ENCODE assay signal across 8 cellular contexts in genomic region chr3:127690106-127690505, GRCh38. TPM values are rescaled to one million over a fixed set of nuclear protein-coding genes. Genes with fewer than 3 reads are reported as not detected.
A peak's percentile ranks its signal among the peaks of the same experiment; 100 is the strongest.
DNase-seq lines count a peak whose midpoint lies in the region; ATAC-seq and TF ChIP-seq lines count a peak whose summit lies in the region.

No MANE protein-coding gene starts in this region.

- H3K4me1 ChIP-seq in ACC112 (ENCODE audit: control insufficient read depth, insufficient read depth, low read length, unreplicated experiment) = peaks cover 15% of the 10 kb centered on the region
- peaks cover 28% of the 10 kb centered on the region for H3K4me1 ChIP-seq in NT2/D1 (ENCODE audit: insufficient read depth, insufficient read length)
- H3K4me1 ChIP-seq in CD4-positive, alpha-beta memory T cell (ENCODE audit: insufficient read depth, low read length) = no peaks in the 10 kb centered on the region

- CTCF ChIA-PET in CD4-positive, alpha-beta memory T cell (lab: Charles Lee; ENCODE audit: partially characterized antibody) = no interaction called here

- H3K4me3 Mint-ChIP-seq in mesothelial cell of epicardium = no peak overlapping the region
- no peak overlapping the region for H3K4me3 Mint-ChIP-seq in CD4-positive, alpha-beta memory T cell

- H3K27me3 Mint-ChIP-seq in mesothelial cell of epicardium (ENCODE audit: low read depth) = no peaks in the 10 kb centered on the region
- peaks cover 0 to 1% of the 10 kb centered on the region in 2 donors for H3K27me3 Mint-ChIP-seq in CD4-positive, alpha-beta memory T cell

- H3K27me3 ChIP-seq in ACC112 (ENCODE audit: insufficient read depth, low read length) (no peaks in the 10 kb centered on the region), NT2/D1 (ENCODE audit: insufficient read depth, insufficient read length) (no peaks in the 10 kb centered on the region)
- H3K27me3 ChIP-seq in CD4-positive, alpha-beta memory T cell (ENCODE audit: insufficient read depth, low read length) = no peaks in the 10 kb centered on the region

- no peaks in the 10 kb centered on the region for H3K79me2 ChIP-seq in ACC112 (ENCODE audit: control insufficient read depth, insufficient read depth, low read length, unreplicated experiment)

- peak overlapping the region; percentile 93 for H3K27ac Mint-ChIP-seq in mesothelial cell of epicardium
- H3K27ac Mint-ChIP-seq in CD4-positive, alpha-beta memory T cell = no peak overlapping the region

- H3K9me3 ChIP-seq in NT2/D1 (ENCODE audit: insufficient read depth, low read length) = no peaks in the 10 kb centered on the region
- no peaks in the 10 kb centered on the region for H3K9me3 ChIP-seq in CD4-positive, alpha-beta memory T cell (ENCODE audit: control insufficient read depth in 1 of 2, low read length in 2 of 2)

- peak overlapping the region; percentile 65 for H2AFZ ChIP-seq in ACC112 (ENCODE audit: low read length, unreplicated experiment)

- intact Hi-C loops in CD4-positive, alpha-beta memory T cell (cut with micrococcal nuclease) = loop anchor here (5.0 kb wide), 1 partner anchor 98 kb away; the partner anchor contains the start of gene TPRA1

- peak overlapping the region; percentile 69 for H3K27ac ChIP-seq in ACC112 (ENCODE audit: low read depth, low read length)
- H3K27ac ChIP-seq in CD4-positive, alpha-beta memory T cell (ENCODE audit: low read depth, low read length) = no peak overlapping the region

- no peaks in the 10 kb centered on the region for H3K9me3 Mint-ChIP-seq in mesothelial cell of epicardium
- no peaks in the 10 kb centered on the region for H3K9me3 Mint-ChIP-seq in CD4-positive, alpha-beta memory T cell

- H3K36me3 ChIP-seq in ACC112 (ENCODE audit: insufficient read depth, low read length) (no peaks in the 10 kb centered on the region), NT2/D1 (ENCODE audit: insufficient read depth, insufficient read length, low read length) (no peaks in the 10 kb centered on the region)
- H3K36me3 ChIP-seq in CD4-positive, alpha-beta memory T cell (ENCODE audit: insufficient read depth, low read length) = no peaks in the 10 kb centered on the region

- H3K4me3 ChIP-seq in ACC112 (ENCODE audit: low read depth, low read length) (no peak overlapping the region), NT2/D1 (ENCODE audit: insufficient read length, low read depth) (no peak overlapping the region)
- H3K4me3 ChIP-seq in CD4-positive, alpha-beta memory T cell (ENCODE audit: low read length in 2 of 2) = no peak overlapping the region

- no peak overlapping the region for H3K9ac ChIP-seq in NT2/D1 (ENCODE audit: insufficient read length, low read depth)

- POLR2A ChIA-PET in CD4-positive, alpha-beta memory T cell (lab: Charles Lee; ENCODE audit: partially characterized antibody) = no interaction called here

- peaks cover 13% of the 10 kb centered on the region for H3K4me1 Mint-ChIP-seq in mesothelial cell of epicardium
- no peaks in the 10 kb centered on the region for H3K4me1 Mint-ChIP-seq in CD4-positive, alpha-beta memory T cell

- ATAC-seq in esophagus mucosa = peak; percentile 5
- no peak for ATAC-seq in HG03469 (IDR thresholded peaks at IDR 0.05; ENCODE audit: unreplicated experiment)
- no peak for ATAC-seq in HG03442 (IDR thresholded peaks at IDR 0.05; ENCODE audit: unreplicated experiment)

- no peaks in the 10 kb centered on the region for H3K36me3 Mint-ChIP-seq in mesothelial cell of epicardium
- no peaks in the 10 kb centered on the region for H3K36me3 Mint-ChIP-seq in CD4-positive, alpha-beta memory T cell

- DNase-seq in NT2/D1 (ENCODE audit: low read depth, low spot score) (peak; percentile 39), mesothelial cell of epicardium (ENCODE audit: low spot score in 2 of 2, unreplicated experiment in 2 of 2) (no peak), NCI-H526 treated with DMSO at 0.1 percent for 48 hours (lab: John Stamatoyannopoulos, UW) (no peak)
- DNase-seq in CD4-positive, alpha-beta memory T cell = no peak

- no peak for TF ChIP-seq CTCF in mesothelial cell of epicardium (IDR thresholded peaks at IDR 0.05; ENCODE audit: unreplicated experiment)

RNA-seq across cellular contexts. Expression of gene ABTB1, which starts 17.4 kb away (rescaled TPM):
- total RNA-seq in esophagus mucosa = 6.4 TPM
- total RNA-seq in mesothelial cell of epicardium = 15.9 to 17.1 TPM (median 16.5 TPM) in 3 replicates
- total RNA-seq in CD4-positive, alpha-beta memory T cell = 100 to 1,000 TPM; 167 to 169 TPM
- polyA plus RNA-seq in CD4-positive, alpha-beta memory T cell = 10 to 100 TPM; 66.9 to 72.9 TPM
